In the genomic region with DNA sequence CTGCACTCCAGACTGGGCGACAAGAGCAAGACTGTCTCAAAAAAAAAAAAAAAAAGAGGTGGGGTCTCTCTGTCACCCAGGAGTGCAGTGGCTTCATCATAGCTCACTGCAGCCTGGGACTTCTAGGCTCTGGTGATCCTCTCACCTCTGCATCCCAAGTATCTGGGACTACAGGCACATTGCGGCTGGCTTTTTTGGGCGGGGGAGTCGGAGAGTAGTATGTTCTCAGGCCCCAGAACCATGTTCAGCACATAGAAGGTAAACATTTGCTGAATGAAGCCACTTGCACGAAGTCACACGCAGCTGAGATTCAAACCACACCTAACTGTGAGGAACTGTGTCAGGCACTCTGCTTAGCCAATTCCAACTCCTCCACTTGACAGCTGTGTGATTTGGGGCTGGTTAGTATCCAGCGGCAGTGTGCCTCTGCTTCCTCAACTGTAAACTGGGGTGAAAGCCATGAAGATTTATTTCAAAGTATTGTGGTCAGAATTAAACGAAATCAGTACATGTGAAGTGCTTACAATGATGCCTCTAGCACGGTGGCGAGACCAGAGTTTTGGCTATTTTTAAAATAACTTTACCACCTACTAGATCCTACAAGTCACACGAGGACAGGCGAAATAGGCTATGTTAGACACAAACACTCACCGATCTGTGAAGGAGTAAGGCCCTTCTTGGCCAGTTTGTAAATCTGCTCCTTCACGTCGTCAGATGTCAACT, we compare ENCODE assay signal across 8 cellular contexts. TPM values are rescaled to one million over a fixed set of nuclear protein-coding genes. Genes with fewer than 3 reads are reported as not detected.
DNase-seq lines count a peak whose midpoint lies in the region; ATAC-seq and TF ChIP-seq lines count a peak whose summit lies in the region.

No MANE protein-coding gene starts in this region.

- intact Hi-C loops in ovary (cut with DNase I): loop anchor here in 1 of 4 donors (10.0 kb wide), 1 partner anchor 198 kb away; a partner anchor contains a TSS

- no peak for TF ChIP-seq EP300 in ovary (IDR thresholded peaks at IDR 0.05)

- H3K27ac ChIP-seq in ovary: peak overlapping the region; percentile 81 to 91

- H3K4me1 ChIP-seq in ovary (ENCODE audit: insufficient read depth): peaks cover 9% of the 10 kb centered on the region

- no peaks in the 10 kb centered on the region for H3K9me3 ChIP-seq in ovary

- DNase-seq in GM03348 (ENCODE audit: low spot score): peak; percentile 26
- DNase-seq in RKO (ENCODE audit: low spot score): peak; percentile 28
- DNase-seq in epithelial cell of proximal tubule (ENCODE audit: low read depth): no peak
- no peak for DNase-seq in ovary
- no peak for DNase-seq in GM10266 (ENCODE audit: extremely low spot score)
- no peak for DNase-seq in glomerular visceral epithelial cell (ENCODE audit: extremely low spot score)
- DNase-seq in NCI-H1092 treated with DMSO at 0.1 percent for 48 hours (lab: John Stamatoyannopoulos, UW): no peak

- no peak for ATAC-seq in GM19324 (IDR thresholded peaks at IDR 0.05; ENCODE audit: low FRiP score, unreplicated experiment)

- H3K27me3 ChIP-seq in ovary: no peaks in the 10 kb centered on the region

- TF ChIP-seq POLR2A in ovary (IDR thresholded peaks at IDR 0.05): no peak

- H3K4me3 ChIP-seq in epithelial cell of proximal tubule (ENCODE audit: low read depth, low read length): peak overlapping the region; percentile 100
- peak overlapping the region; percentile 98 for H3K4me3 ChIP-seq in ovary

- WGBS in ovary, 3 donors: 7 to 17% (median 12%) methylated on average over 15 of the region's 15 CpGs

- no peak for TF ChIP-seq CTCF in epithelial cell of proximal tubule (conservative IDR thresholded peaks at IDR 0.05; ENCODE audit: low read depth, low read length)
- TF ChIP-seq CTCF in ovary (IDR thresholded peaks at IDR 0.05): no peak
- no peak for TF ChIP-seq CTCF in GM10266 (IDR thresholded peaks at IDR 0.05; ENCODE audit: control insufficient read depth, insufficient read depth, low read depth, missing control alignments)

- no peaks in the 10 kb centered on the region for H3K36me3 ChIP-seq in ovary

RNA-seq across cellular contexts. Expression of a gene that starts 0.8 kb away (rescaled TPM):
- 2,119 and 2,326 TPM in 2 replicates for total RNA-seq in epithelial cell of proximal tubule
- 1,000 to 10,000 TPM; 1,394 to 4,750 (median 1,901) TPM for total RNA-seq in ovary
- polyA plus RNA-seq in ovary: 1,000 to 10,000 TPM; 2,581 to 4,383 TPM

Comparison
In these comparisons a context has a peak if more than half of its experiments do, and no peak if none do; other contexts are left out.
1. DNase-seq: peak in GM03348 (single experiment) and RKO (single experiment); none in epithelial cell of proximal tubule (single experiment), ovary (0 of 5), GM10266 (single experiment), glomerular visceral epithelial cell (single experiment) and NCI-H1092 treated with DMSO at 0.1 percent for 48 hours (single experiment).